Comparison of ENCODE assay signal across 12 cellular contexts in genomic region chr5:151449288-151449687, GRCh38. TPM values are rescaled to one million over a fixed set of nuclear protein-coding genes. Genes with fewer than 3 reads are reported as not detected.
DNase-seq lines count a peak whose midpoint lies in the region; ATAC-seq and TF ChIP-seq lines count a peak whose summit lies in the region.
"Had no signal": no experiment of that assay in that cellular context is flagged by ENCODE, and none has a peak within 500 bp of the region (broad histone marks: within the 10 kb centered on the region; RNA-seq: fewer than 3 reads in every experiment).

No MANE protein-coding gene starts in this region.

- no peak for TF ChIP-seq POLR2A in NB4 (IDR thresholded peaks at IDR 0.05; ENCODE audit: extremely low read depth, insufficient read length)

- H3K4me3 ChIP-seq in CD8-positive, alpha-beta memory T cell (ENCODE audit: low read length) = no peak overlapping the region
- H3K4me3 ChIP-seq in NB4 (ENCODE audit: low read depth, low read length) = peak overlapping the region; percentile 89
- H3K4me3 ChIP-seq in neural progenitor cell = no peak overlapping the region

- no peaks in the 10 kb centered on the region for H3K9me3 ChIP-seq in CD8-positive, alpha-beta memory T cell (ENCODE audit: low read length)
- no peaks in the 10 kb centered on the region for H3K9me3 ChIP-seq in neural progenitor cell (ENCODE audit: low read depth)

- no peak overlapping the region for H3K9ac ChIP-seq in neural progenitor cell

- peaks cover 0 to 11% (median 0%) of the 10 kb centered on the region in 3 donors for H3K36me3 Mint-ChIP-seq in CD8-positive, alpha-beta memory T cell
- H3K36me3 Mint-ChIP-seq in neural progenitor cell = no peaks in the 10 kb centered on the region

- no peak for DNase-seq in CD8-positive, alpha-beta memory T cell
- DNase-seq in NB4 (ENCODE audit: low read depth) = peak; percentile 8
- DNase-seq in cerebellar cortex (ENCODE audit: low spot score) = peak; percentile 64
- peak; percentile 31 for DNase-seq in neural progenitor cell (ENCODE audit: low spot score)
- DNase-seq in anterior cingulate cortex (lab: John Stamatoyannopoulos, UW) = no peak
- DNase-seq: activated effector memory CD4-positive, alpha-beta T cell treated with anti-CD3 and anti-CD28 coated beads, Interleukin-2, amount 50 U/mL, for 16 hours; effector CD8-positive, alpha-beta T cell; NCI-H774; stimulated activated CD4-positive, alpha-beta T cell treated with anti-CD3 and anti-CD28 coated beads, Interleukin-4, amount 100 ng/mL, for 4 hours; trophoblast cell had no signal

- peak overlapping the region; percentile 32 for H3K27ac ChIP-seq in CD8-positive, alpha-beta memory T cell (ENCODE audit: low read depth, low read length)
- H3K27ac ChIP-seq in neural progenitor cell = no peak overlapping the region

- H3K4me2 ChIP-seq in neural progenitor cell = peak overlapping the region; percentile 97

- no peaks in the 10 kb centered on the region for H4K20me1 ChIP-seq in neural progenitor cell (ENCODE audit: low read depth)

- H3K79me2 ChIP-seq in neural progenitor cell (ENCODE audit: low read depth) = peaks cover 9% of the 10 kb centered on the region

- ATAC-seq in GM18502 (IDR thresholded peaks at IDR 0.05; ENCODE audit: poor library complexity, unreplicated experiment) (no peak), HG03045 (IDR thresholded peaks at IDR 0.05; ENCODE audit: unreplicated experiment) (no peak)

- peaks cover 5% of the 10 kb centered on the region for H3K27me3 ChIP-seq in CD8-positive, alpha-beta memory T cell (ENCODE audit: insufficient read depth, low read length, poor library complexity, severe bottlenecking)
- no peaks in the 10 kb centered on the region for H3K27me3 ChIP-seq in neural progenitor cell

- CTCF ChIA-PET in CD8-positive, alpha-beta memory T cell (lab: Charles Lee) = interaction anchor here (2.4 to 3.0 kb wide), 3 partner anchors 41 to 209 kb away, joined by 9 to 51 read pairs (median 11); no protein-coding TSS in a partner anchor

- H2AFZ ChIP-seq in neural progenitor cell (replicated peaks) = no peak overlapping the region

- no peaks in the 10 kb centered on the region for H3K36me3 ChIP-seq in CD8-positive, alpha-beta memory T cell (ENCODE audit: insufficient read depth, low read length)
- H3K36me3 ChIP-seq in neural progenitor cell = no peaks in the 10 kb centered on the region

- TF ChIP-seq CTCF in NB4 (IDR thresholded peaks at IDR 0.05; ENCODE audit: low read depth, low read length) = no peak
- TF ChIP-seq CTCF in neural progenitor cell (IDR thresholded peaks at IDR 0.05) = no peak

- peaks cover 0 to 2% (median 0%) of the 10 kb centered on the region in 5 donors for H3K9me3 Mint-ChIP-seq in CD8-positive, alpha-beta memory T cell
- H3K9me3 Mint-ChIP-seq in neural progenitor cell = peaks cover 2% of the 10 kb centered on the region

- H3K27me3 Mint-ChIP-seq in CD8-positive, alpha-beta memory T cell = peaks cover 5 to 21% of the 10 kb centered on the region in 2 donors
- H3K27me3 Mint-ChIP-seq in neural progenitor cell (ENCODE audit: insufficient read depth, low read depth) = no peaks in the 10 kb centered on the region

- POLR2A ChIA-PET in CD8-positive, alpha-beta memory T cell (lab: Charles Lee) = no interaction called here

- peaks cover 18 to 21% (median 20%) of the 10 kb centered on the region in 3 donors for H3K4me1 Mint-ChIP-seq in CD8-positive, alpha-beta memory T cell
- H3K4me1 Mint-ChIP-seq in neural progenitor cell = peaks cover 16% of the 10 kb centered on the region

- peaks cover 8% of the 10 kb centered on the region for H3F3A ChIP-seq in neural progenitor cell (ENCODE audit: low read depth)

- H3K4me3 Mint-ChIP-seq in CD8-positive, alpha-beta memory T cell = peak overlapping the region; percentile 38 to 97 (median 95)
- H3K4me3 Mint-ChIP-seq in neural progenitor cell = peak overlapping the region; percentile 97

- H3K27ac Mint-ChIP-seq in CD8-positive, alpha-beta memory T cell = peak overlapping the region in 2 of 8 donors; percentile 35 to 44
- no peak overlapping the region for H3K27ac Mint-ChIP-seq in neural progenitor cell

- peaks cover 8% of the 10 kb centered on the region for H3K4me1 ChIP-seq in CD8-positive, alpha-beta memory T cell (ENCODE audit: insufficient read depth, low read length)
- peaks cover 9% of the 10 kb centered on the region for H3K4me1 ChIP-seq in neural progenitor cell

RNA-seq across cellular contexts. Expression of gene SLC36A1, which starts 1.9 kb away (rescaled TPM):
- 1 to 10 TPM; 6.8 to 7.2 TPM for total RNA-seq in CD8-positive, alpha-beta memory T cell
- polyA plus RNA-seq in CD8-positive, alpha-beta memory T cell = 1.9 TPM
- 7.8 and 8.4 TPM in 2 replicates for total RNA-seq in neural progenitor cell (ENCODE audit: low replicate concordance)

Comparison
In these comparisons a context has a peak if more than half of its experiments do, and no peak if none do; other contexts are left out.
1. DNase-seq: peak in NB4 (single experiment), cerebellar cortex (single experiment) and neural progenitor cell (single experiment); none in CD8-positive, alpha-beta memory T cell (0 of 5) and anterior cingulate cortex (0 of 58).